Comparison of ENCODE assay signal across 8 cellular contexts in the genomic region with DNA sequence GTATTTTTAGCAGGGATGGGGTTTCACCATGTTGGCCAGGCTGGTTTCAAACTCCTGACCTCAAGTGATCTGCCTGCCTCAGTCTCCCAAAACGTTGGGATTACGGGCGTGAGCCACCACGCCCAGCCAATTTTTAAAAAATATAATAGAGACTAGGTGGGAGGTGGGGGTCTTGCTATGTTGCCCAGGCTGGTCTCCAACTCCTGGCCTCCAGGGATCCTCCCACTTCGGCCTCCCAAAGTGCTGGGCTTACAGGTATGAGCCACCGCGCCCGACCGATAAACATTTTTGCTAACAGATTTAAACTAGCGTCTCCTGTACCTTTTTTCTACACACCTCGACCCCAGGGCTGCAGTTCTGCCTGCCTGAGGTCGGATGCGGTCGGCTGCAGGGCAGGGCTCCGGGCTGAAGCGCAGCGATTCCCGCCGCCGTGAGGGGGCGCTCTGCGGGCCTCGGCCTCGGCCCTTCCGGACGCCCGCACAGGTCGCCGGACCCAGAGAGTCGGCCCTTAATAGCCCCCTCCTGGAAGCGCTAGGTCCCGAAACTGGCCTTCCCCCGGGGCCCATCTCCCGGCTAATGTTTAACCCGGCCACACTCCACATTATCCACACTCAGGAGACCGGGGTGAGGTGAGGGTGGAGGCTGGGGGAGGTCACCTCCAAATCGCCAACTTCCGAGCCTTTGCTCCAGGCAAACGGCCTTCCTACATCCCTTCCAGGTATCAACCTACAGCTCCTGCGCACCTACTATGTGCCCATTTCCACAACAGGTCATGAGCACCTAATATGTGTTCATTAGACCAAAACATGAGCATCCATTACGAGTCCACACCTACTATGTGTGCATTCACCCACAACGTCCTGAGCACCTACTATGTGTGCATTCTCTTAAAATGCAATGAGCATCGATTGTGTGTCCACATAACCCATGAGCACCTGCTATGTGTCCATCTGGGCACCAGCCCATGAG. TPM values are rescaled to one million over a fixed set of nuclear protein-coding genes. Genes with fewer than 3 reads are reported as not detected.
A peak's percentile ranks its signal among the peaks of the same experiment; 100 is the strongest.
DNase-seq lines count a peak whose midpoint lies in the region; ATAC-seq and TF ChIP-seq lines count a peak whose summit lies in the region.

No MANE protein-coding gene starts in this region.

- H3K9me2 ChIP-seq in MM.1S (replicated peaks; ENCODE audit: insufficient read depth, low read length) = no peaks in the 10 kb centered on the region

- no peaks in the 10 kb centered on the region for H3K9me3 Mint-ChIP-seq in activated T-cell treated with anti-CD3 and anti-CD28 coated beads, Interleukin-2, amount 50 U/mL, for 4 hours
- no peaks in the 10 kb centered on the region for H3K9me3 Mint-ChIP-seq in brain

- H3K27ac ChIP-seq in MM.1S (ENCODE audit: low read length) (no peak overlapping the region), mesendoderm (ENCODE audit: low read depth, low read length) (no peak overlapping the region)

- peaks cover 6% of the 10 kb centered on the region for H3K79me1 ChIP-seq in mesendoderm (ENCODE audit: low read length)

- no peak overlapping the region for H3K56ac ChIP-seq in mesendoderm (ENCODE audit: low read length)

- H3F3A ChIP-seq in MM.1S (ENCODE audit: insufficient read depth, low read length) = peaks cover 12% of the 10 kb centered on the region; the same call in 1 of the 2 replicates

- no peak for DNase-seq in activated T-cell treated with anti-CD3 and anti-CD28 coated beads, Interleukin-2, amount 50 U/mL, for 4 hours
- no peak for DNase-seq in activated T-cell treated with anti-CD3 and anti-CD28 coated beads, Interleukin-2, amount 50 U/mL, for 1 hour
- peak; percentile 27 for DNase-seq in MM.1S
- DNase-seq in mesendoderm = peak; percentile 81
- DNase-seq in NCI-H1694 (lab: John Stamatoyannopoulos, UW) = no peak
- DNase-seq in C1 segment of cervical spinal cord (lab: John Stamatoyannopoulos, UW) = no peak

- H3K27me3 Mint-ChIP-seq in activated T-cell treated with anti-CD3 and anti-CD28 coated beads, Interleukin-2, amount 50 U/mL, for 4 hours (ENCODE audit: low read depth) = peaks cover 15% of the 10 kb centered on the region
- peaks cover 3% of the 10 kb centered on the region for H3K27me3 Mint-ChIP-seq in brain

- no peak for ATAC-seq in activated T-cell treated with anti-CD3 and anti-CD28 coated beads, Interleukin-2, amount 50 U/mL, for 4 hours
- no peak for ATAC-seq in GM21717 (IDR thresholded peaks at IDR 0.05; ENCODE audit: unreplicated experiment)

- H3K4me3 Mint-ChIP-seq in activated T-cell treated with anti-CD3 and anti-CD28 coated beads, Interleukin-2, amount 50 U/mL, for 4 hours = peak overlapping the region; percentile 85
- peak overlapping the region; percentile 90 to 100 (median 94) for H3K4me3 Mint-ChIP-seq in brain

- no peaks in the 10 kb centered on the region for H4K20me1 ChIP-seq in MM.1S (ENCODE audit: insufficient read depth, low read length)

- H3K4ac ChIP-seq in mesendoderm (ENCODE audit: low read depth, low read length) = no peak overlapping the region

- peaks cover 19% of the 10 kb centered on the region for H3K4me1 Mint-ChIP-seq in activated T-cell treated with anti-CD3 and anti-CD28 coated beads, Interleukin-2, amount 50 U/mL, for 4 hours (ENCODE audit: low read depth)
- H3K4me1 Mint-ChIP-seq in brain = peaks cover 32% of the 10 kb centered on the region

- H3K4me3 ChIP-seq in MM.1S (ENCODE audit: low read length) = no peak overlapping the region
- no peak overlapping the region for H3K4me3 ChIP-seq in mesendoderm (ENCODE audit: low read length)

- peak overlapping the region; percentile 88 to 99 (median 99) for H3K27ac Mint-ChIP-seq in brain

- no peak overlapping the region for H2AK5ac ChIP-seq in mesendoderm (ENCODE audit: low read length)

- no CpG with 5 or more reads among the region's 43 CpGs for WGBS in mesendoderm (ENCODE audit: extremely low coverage, insufficient coverage, low lambda C conversion rate)

- no peak overlapping the region for H3K23ac ChIP-seq in mesendoderm (ENCODE audit: low read length)

- H2BK120ac ChIP-seq in mesendoderm (ENCODE audit: low read depth, low read length) = no peak overlapping the region

- H3K27me3 ChIP-seq in MM.1S (replicated peaks; ENCODE audit: insufficient read depth, low read length) (peaks cover 33% of the 10 kb centered on the region), mesendoderm (ENCODE audit: insufficient read depth, low read length, poor library complexity) (no peaks in the 10 kb centered on the region)

- TF ChIP-seq CTCF in MM.1S (IDR thresholded peaks at IDR 0.05; ENCODE audit: low read length) = peak; percentile 66
- peak; percentile 41 to 72 for TF ChIP-seq CTCF in brain (conservative IDR thresholded peaks at IDR 0.05)

- H3K79me2 ChIP-seq in MM.1S (ENCODE audit: low read length) (no peaks in the 10 kb centered on the region), mesendoderm (ENCODE audit: control insufficient read depth, insufficient read depth, low read length) (peaks cover 11% of the 10 kb centered on the region)

- H3K9me3 ChIP-seq in MM.1S (replicated peaks; ENCODE audit: insufficient read depth, low read length) = no peaks in the 10 kb centered on the region

- no peak overlapping the region for H2AFZ ChIP-seq in MM.1S (ENCODE audit: low read length)

- H3K36me3 ChIP-seq in MM.1S (replicated peaks; ENCODE audit: insufficient read depth, low read length) (no peaks in the 10 kb centered on the region), mesendoderm (ENCODE audit: control insufficient read depth, insufficient read depth, low read length) (no peaks in the 10 kb centered on the region)

- H3K4me2 ChIP-seq in MM.1S (ENCODE audit: low read depth, low read length) (no peak overlapping the region; the same call in 1 of the 2 replicates), mesendoderm (ENCODE audit: low read length) (no peak overlapping the region)

- H2BK5ac ChIP-seq in mesendoderm (ENCODE audit: low read length) = no peak overlapping the region

- H3K18ac ChIP-seq in mesendoderm (ENCODE audit: low read length) = no peak overlapping the region

- H4K8ac ChIP-seq in mesendoderm (ENCODE audit: low read depth, low read length) = no peak overlapping the region

- H3K9ac ChIP-seq in MM.1S (ENCODE audit: low read length) (no peak overlapping the region), mesendoderm (ENCODE audit: low read length) (no peak overlapping the region)

- H3K4me1 ChIP-seq in MM.1S (ENCODE audit: low read length) (0 out of 2 replicates have a peak, but pooled peaks cover 5% of the 10 kb centered on the region), mesendoderm (ENCODE audit: control insufficient read depth, low read depth, low read length) (peaks cover 4% of the 10 kb centered on the region)

- no peak overlapping the region for H2BK15ac ChIP-seq in mesendoderm (replicated peaks; ENCODE audit: low read depth)

- H4K5ac ChIP-seq in mesendoderm (ENCODE audit: low read length) = no peak overlapping the region

- H3K36me3 Mint-ChIP-seq in activated T-cell treated with anti-CD3 and anti-CD28 coated beads, Interleukin-2, amount 50 U/mL, for 4 hours (ENCODE audit: insufficient read depth) = no peaks in the 10 kb centered on the region
- no peaks in the 10 kb centered on the region for H3K36me3 Mint-ChIP-seq in brain

RNA-seq across cellular contexts. Expression of gene GLIS2, which starts 2.0 kb away (rescaled TPM):
- total RNA-seq in activated T-cell treated with anti-CD3 and anti-CD28 coated beads, Interleukin-2, amount 50 U/mL, for 4 hours = under 1 TPM; 0.11 to 0.19 (median 0.13) TPM
- 17.2 TPM for polyA plus RNA-seq in brain (ENCODE audit: insufficient read depth, low read depth, low replicate concordance)
- polyA plus RNA-seq in mesendoderm (2013, experiment 1 of 2) = 6.2 TPM
- polyA plus RNA-seq in mesendoderm (2013, experiment 2 of 2) = 6.5 TPM

RNA-seq across cellular contexts. Expression of gene PAM16, which starts 37.3 kb away (rescaled TPM):
- total RNA-seq in activated T-cell treated with anti-CD3 and anti-CD28 coated beads, Interleukin-2, amount 50 U/mL, for 4 hours = 100 to 1,000 TPM; 112 to 131 (median 125) TPM
- polyA plus RNA-seq in brain (ENCODE audit: insufficient read depth, low read depth, low replicate concordance) = 64.4 TPM
- 140 TPM for polyA plus RNA-seq in mesendoderm (2013, experiment 1 of 2)
- 140 TPM for polyA plus RNA-seq in mesendoderm (2013, experiment 2 of 2)

RNA-seq across cellular contexts. Expression of gene TFAP4, which starts 41.0 kb away (rescaled TPM):
- 10 to 100 TPM; 61.3 to 77.9 (median 65.5) TPM for total RNA-seq in activated T-cell treated with anti-CD3 and anti-CD28 coated beads, Interleukin-2, amount 50 U/mL, for 4 hours
- polyA plus RNA-seq in brain (ENCODE audit: insufficient read depth, low read depth, low replicate concordance) = 12.2 TPM
- 20.3 TPM for polyA plus RNA-seq in mesendoderm (2013, experiment 1 of 2)
- polyA plus RNA-seq in mesendoderm (2013, experiment 2 of 2) = 21.0 TPM

RNA-seq across cellular contexts. Expression of gene VASN, which starts 57.8 kb away (rescaled TPM):
- total RNA-seq in activated T-cell treated with anti-CD3 and anti-CD28 coated beads, Interleukin-2, amount 50 U/mL, for 4 hours = under 1 TPM; 0.30 to 0.46 (median 0.34) TPM
- 5.0 TPM for polyA plus RNA-seq in brain (ENCODE audit: insufficient read depth, low read depth, low replicate concordance)
- 6.4 TPM for polyA plus RNA-seq in mesendoderm (2013, experiment 1 of 2)
- polyA plus RNA-seq in mesendoderm (2013, experiment 2 of 2) = 6.5 TPM

Comparison
In these comparisons a context has a peak if more than half of its experiments do, and no peak if none do; other contexts are left out.
1. DNase-seq: peak in MM.1S (single experiment) and mesendoderm (single experiment); none in activated T-cell treated with anti-CD3 and anti-CD28 coated beads, Interleukin-2, amount 50 U/mL, for 4 hours (single experiment), activated T-cell treated with anti-CD3 and anti-CD28 coated beads, Interleukin-2, amount 50 U/mL, for 1 hour (single experiment), NCI-H1694 (single experiment) and C1 segment of cervical spinal cord (0 of 14).